ENCODE assay signal across 11 cellular contexts in genomic region chrX:73262991-73263390, GRCh38. TPM values are rescaled to one million over a fixed set of nuclear protein-coding genes. Genes with fewer than 3 reads are reported as not detected.
DNase-seq lines count a peak whose midpoint lies in the region; ATAC-seq, FAIRE-seq and TF ChIP-seq lines count a peak whose summit lies in the region.
"Had no signal": no experiment of that assay in that cellular context is flagged by ENCODE, and none has a peak within 500 bp of the region (broad histone marks: within the 10 kb centered on the region; RNA-seq: fewer than 3 reads in every experiment).

No MANE protein-coding gene starts in this region.

- no peaks in the 10 kb centered on the region for H3K36me3 Mint-ChIP-seq in activated CD8-positive, alpha-beta T cell treated with anti-CD3 and anti-CD28 coated beads for 36 hours (ENCODE audit: low read depth)
- H3K36me3 Mint-ChIP-seq: activated CD4-positive, alpha-beta memory T cell treated with anti-CD3 and anti-CD28 coated beads for 36 hours had no signal

- H3K4me3 Mint-ChIP-seq in activated CD8-positive, alpha-beta T cell treated with anti-CD3 and anti-CD28 coated beads for 36 hours: no peak overlapping the region
- H3K4me3 Mint-ChIP-seq: activated CD4-positive, alpha-beta memory T cell treated with anti-CD3 and anti-CD28 coated beads for 36 hours had no signal

- H3K27ac ChIP-seq in uterus: no peak overlapping the region
- H3K27ac ChIP-seq: skin epidermis had no signal

- H3K9me3 ChIP-seq in uterus: no peaks in the 10 kb centered on the region

- no peak overlapping the region for H3K4me3 ChIP-seq in uterus
- H3K4me3 ChIP-seq: skin epidermis had no signal

- DNase-seq in DMS114 treated with DMSO at 0.1 percent for 48 hours (lab: John Stamatoyannopoulos, UW; ENCODE audit: unreplicated experiment): peak; percentile 26
- peak; percentile 23 for DNase-seq in HEK293T (ENCODE audit: extremely low spot score)
- DNase-seq in iris pigment epithelial cell (ENCODE audit: low read depth): peak; percentile 15
- no peak for DNase-seq in uterus
- DNase-seq in H54 (ENCODE audit: insufficient read length, low spot score): no peak
- DNase-seq in T-helper 1 cell: no peak
- DNase-seq in activated CD8-positive, alpha-beta T cell treated with anti-CD3 and anti-CD28 coated beads for 36 hours: no peak
- DNase-seq: activated CD4-positive, alpha-beta memory T cell treated with anti-CD3 and anti-CD28 coated beads for 36 hours; NK-92 treated with Interleukin-12 subunit alpha and Interleukin-12 subunit beta, amount 100 ng/mL, for 24 hours had no signal

- no peaks in the 10 kb centered on the region for H3K9me3 Mint-ChIP-seq in activated CD8-positive, alpha-beta T cell treated with anti-CD3 and anti-CD28 coated beads for 36 hours
- H3K9me3 Mint-ChIP-seq: activated CD4-positive, alpha-beta memory T cell treated with anti-CD3 and anti-CD28 coated beads for 36 hours had no signal

- H3K36me3 ChIP-seq in uterus: no peaks in the 10 kb centered on the region

- no peaks in the 10 kb centered on the region for H3K27me3 Mint-ChIP-seq in activated CD8-positive, alpha-beta T cell treated with anti-CD3 and anti-CD28 coated beads for 36 hours
- H3K27me3 Mint-ChIP-seq: activated CD4-positive, alpha-beta memory T cell treated with anti-CD3 and anti-CD28 coated beads for 36 hours had no signal

- TF ChIP-seq CTCF in uterus (IDR thresholded peaks at IDR 0.05): no peak
- TF ChIP-seq CTCF in activated CD8-positive, alpha-beta T cell treated with anti-CD3 and anti-CD28 coated beads for 36 hours (IDR thresholded peaks at IDR 0.05): no peak

- no peaks in the 10 kb centered on the region for H3K4me1 Mint-ChIP-seq in activated CD8-positive, alpha-beta T cell treated with anti-CD3 and anti-CD28 coated beads for 36 hours (ENCODE audit: low read depth)

- no peak overlapping the region for H3K27ac Mint-ChIP-seq in activated CD8-positive, alpha-beta T cell treated with anti-CD3 and anti-CD28 coated beads for 36 hours
- H3K27ac Mint-ChIP-seq: activated CD4-positive, alpha-beta memory T cell treated with anti-CD3 and anti-CD28 coated beads for 36 hours had no signal

- ATAC-seq in SK-N-SH treated with all-trans-retinoic acid at 6 μM for 48 hours: peak; percentile 78
- ATAC-seq in activated CD8-positive, alpha-beta T cell treated with anti-CD3 and anti-CD28 coated beads for 36 hours: no peak

- TF ChIP-seq POLR2A in uterus (IDR thresholded peaks at IDR 0.05) (no peak), H54 (IDR thresholded peaks at IDR 0.05; ENCODE audit: low read depth, low read length) (no peak)

- CTCF ChIA-PET in HEK293T (lab: Yijun Ruan, JAX): no interaction called here
- CTCF ChIA-PET in activated CD8-positive, alpha-beta T cell treated with anti-CD3 and anti-CD28 coated beads for 36 hours (lab: Charles Lee): no interaction called here

- no peaks in the 10 kb centered on the region for H3K4me1 ChIP-seq in uterus

- POLR2A ChIA-PET in HEK293T (lab: Yijun Ruan, JAX): no interaction called here
- POLR2A ChIA-PET in activated CD8-positive, alpha-beta T cell treated with anti-CD3 and anti-CD28 coated beads for 36 hours (lab: Charles Lee): no interaction called here

- H3K27me3 ChIP-seq in uterus: peaks cover 0 to 5% of the 10 kb centered on the region in 2 donors

- intact Hi-C loops in uterus (cut with DNase I; ENCODE audit: low total_unique reads): no loop called here
- intact Hi-C loops in activated CD8-positive, alpha-beta T cell treated with anti-CD3 and anti-CD28 coated beads for 36 hours (cut with micrococcal nuclease): no loop called here

- no peak for FAIRE-seq in H54 (lab: Jason Lieb, UNC)

TF ChIP-seq in HEK293T, 16 proteins besides CTCF, POLR2A, EP300 and RAD21:
- TF ChIP-seq ARNT (IDR thresholded peaks at IDR 0.05): no peak
- no peak for TF ChIP-seq CTBP1 (IDR thresholded peaks at IDR 0.05; ENCODE audit: borderline replicate concordance)
- no peak for TF ChIP-seq ZNF384 (IDR thresholded peaks at IDR 0.05)
- no peak for TF ChIP-seq SUZ12 (IDR thresholded peaks at IDR 0.05)
- no peak for TF ChIP-seq TARDBP (IDR thresholded peaks at IDR 0.05)
- TF ChIP-seq HDGF (IDR thresholded peaks at IDR 0.05; ENCODE audit: borderline replicate concordance): no peak
- no peak for TF ChIP-seq FOXM1 (IDR thresholded peaks at IDR 0.05; ENCODE audit: borderline replicate concordance)
- TF ChIP-seq L3MBTL2 (conservative IDR thresholded peaks at IDR 0.05): no peak
- TF ChIP-seq PKNOX1 (IDR thresholded peaks at IDR 0.05): no peak
- TF ChIP-seq ELF4 (IDR thresholded peaks at IDR 0.05): no peak
- TF ChIP-seq LEF1 (IDR thresholded peaks at IDR 0.05; ENCODE audit: borderline replicate concordance): no peak
- no peak for TF ChIP-seq NFRKB (IDR thresholded peaks at IDR 0.05)
- no peak for TF ChIP-seq FOXA1 (IDR thresholded peaks at IDR 0.05)
- no peak for TF ChIP-seq FOXK2 (IDR thresholded peaks at IDR 0.05)
- TF ChIP-seq BHLHE40 (IDR thresholded peaks at IDR 0.05; ENCODE audit: borderline replicate concordance): no peak
- TF ChIP-seq SP1 (IDR thresholded peaks at IDR 0.05): no peak

TF ChIP-seq in SK-N-SH treated with all-trans-retinoic acid at 6 μM for 48 hours, 23 proteins besides CTCF, POLR2A, EP300 and RAD21 (continues in another document):
- TF ChIP-seq, protein P1, sequence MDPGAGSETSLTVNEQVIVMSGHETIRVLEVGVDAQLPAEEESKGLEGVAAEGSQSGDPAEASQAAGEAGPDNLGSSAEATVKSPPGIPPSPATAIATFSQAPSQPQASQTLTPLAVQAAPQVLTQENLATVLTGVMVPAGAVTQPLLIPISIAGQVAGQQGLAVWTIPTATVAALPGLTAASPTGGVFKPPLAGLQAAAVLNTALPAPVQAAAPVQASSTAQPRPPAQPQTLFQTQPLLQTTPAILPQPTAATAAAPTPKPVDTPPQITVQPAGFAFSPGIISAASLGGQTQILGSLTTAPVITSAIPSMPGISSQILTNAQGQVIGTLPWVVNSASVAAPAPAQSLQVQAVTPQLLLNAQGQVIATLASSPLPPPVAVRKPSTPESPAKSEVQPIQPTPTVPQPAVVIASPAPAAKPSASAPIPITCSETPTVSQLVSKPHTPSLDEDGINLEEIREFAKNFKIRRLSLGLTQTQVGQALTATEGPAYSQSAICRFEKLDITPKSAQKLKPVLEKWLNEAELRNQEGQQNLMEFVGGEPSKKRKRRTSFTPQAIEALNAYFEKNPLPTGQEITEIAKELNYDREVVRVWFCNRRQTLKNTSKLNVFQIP (CRISPR knock-in tag; IDR thresholded peaks at IDR 0.05; ENCODE audit: borderline replicate concordance, low read depth): no peak
- TF ChIP-seq, protein P2, sequence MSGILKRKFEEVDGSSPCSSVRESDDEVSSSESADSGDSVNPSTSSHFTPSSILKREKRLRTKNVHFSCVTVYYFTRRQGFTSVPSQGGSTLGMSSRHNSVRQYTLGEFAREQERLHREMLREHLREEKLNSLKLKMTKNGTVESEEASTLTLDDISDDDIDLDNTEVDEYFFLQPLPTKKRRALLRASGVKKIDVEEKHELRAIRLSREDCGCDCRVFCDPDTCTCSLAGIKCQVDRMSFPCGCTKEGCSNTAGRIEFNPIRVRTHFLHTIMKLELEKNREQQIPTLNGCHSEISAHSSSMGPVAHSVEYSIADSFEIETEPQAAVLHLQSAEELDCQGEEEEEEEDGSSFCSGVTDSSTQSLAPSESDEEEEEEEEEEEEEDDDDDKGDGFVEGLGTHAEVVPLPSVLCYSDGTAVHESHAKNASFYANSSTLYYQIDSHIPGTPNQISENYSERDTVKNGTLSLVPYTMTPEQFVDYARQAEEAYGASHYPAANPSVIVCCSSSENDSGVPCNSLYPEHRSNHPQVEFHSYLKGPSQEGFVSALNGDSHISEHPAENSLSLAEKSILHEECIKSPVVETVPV (CRISPR knock-in tag; IDR thresholded peaks at IDR 0.05): no peak
- TF ChIP-seq, protein P3, sequence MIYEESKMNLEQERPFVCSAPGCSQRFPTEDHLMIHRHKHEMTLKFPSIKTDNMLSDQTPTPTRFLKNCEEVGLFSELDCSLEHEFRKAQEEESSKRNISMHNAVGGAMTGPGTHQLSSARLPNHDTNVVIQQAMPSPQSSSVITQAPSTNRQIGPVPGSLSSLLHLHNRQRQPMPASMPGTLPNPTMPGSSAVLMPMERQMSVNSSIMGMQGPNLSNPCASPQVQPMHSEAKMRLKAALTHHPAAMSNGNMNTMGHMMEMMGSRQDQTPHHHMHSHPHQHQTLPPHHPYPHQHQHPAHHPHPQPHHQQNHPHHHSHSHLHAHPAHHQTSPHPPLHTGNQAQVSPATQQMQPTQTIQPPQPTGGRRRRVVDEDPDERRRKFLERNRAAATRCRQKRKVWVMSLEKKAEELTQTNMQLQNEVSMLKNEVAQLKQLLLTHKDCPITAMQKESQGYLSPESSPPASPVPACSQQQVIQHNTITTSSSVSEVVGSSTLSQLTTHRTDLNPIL (CRISPR knock-in tag; IDR thresholded peaks at IDR 0.05; ENCODE audit: low read depth): no peak
- no peak for TF ChIP-seq ZNF70 (CRISPR knock-in tag; IDR thresholded peaks at IDR 0.05)
- TF ChIP-seq PPARA (CRISPR knock-in tag; IDR thresholded peaks at IDR 0.05; ENCODE audit: borderline replicate concordance): no peak
- TF ChIP-seq TCF4 (CRISPR knock-in tag; IDR thresholded peaks at IDR 0.05; ENCODE audit: borderline replicate concordance): no peak
- TF ChIP-seq ZFP30 (CRISPR knock-in tag; IDR thresholded peaks at IDR 0.05): no peak
- TF ChIP-seq TSHZ2 (CRISPR knock-in tag; IDR thresholded peaks at IDR 0.05): no peak
- no peak for TF ChIP-seq ZC3H10 (CRISPR knock-in tag; IDR thresholded peaks at IDR 0.05)

RNA-seq across cellular contexts. Expression of gene NAP1L2, which starts 48.3 kb away (rescaled TPM):
- total RNA-seq in uterus: 10 to 100 TPM in 3 of 4 donors, 1 to 10 TPM in 1; 9.3 to 14.6 (median 12.4) TPM
- 1 to 10 TPM; 1.0 to 1.4 TPM for total RNA-seq in activated CD8-positive, alpha-beta T cell treated with anti-CD3 and anti-CD28 coated beads for 36 hours

Comparison
In these comparisons a context has a peak if more than half of its experiments do, and no peak if none do; other contexts are left out.
1. DNase-seq: peak in DMS114 treated with DMSO at 0.1 percent for 48 hours (single experiment), HEK293T (single experiment) and iris pigment epithelial cell (single experiment); none in uterus (0 of 2), H54 (single experiment), T-helper 1 cell (0 of 5) and activated CD8-positive, alpha-beta T cell treated with anti-CD3 and anti-CD28 coated beads for 36 hours (single experiment).
2. RNA of gene NAP1L2, which starts 48.3 kb away (total RNA-seq): 9.3 to 14.6 TPM in uterus; 1.0 to 1.4 TPM in activated CD8-positive, alpha-beta T cell treated with anti-CD3 and anti-CD28 coated beads for 36 hours; every median in the first group is over 4 times any median in the second.